21 cellular contexts compared by ENCODE assay signal in genomic region chr12:53011889-53012288, GRCh38. TPM values are rescaled to one million over a fixed set of nuclear protein-coding genes. Genes with fewer than 3 reads are reported as not detected.
DNase-seq lines count a peak whose midpoint lies in the region; ATAC-seq, FAIRE-seq and TF ChIP-seq lines count a peak whose summit lies in the region.
"Had no signal": no experiment of that assay in that cellular context is flagged by ENCODE, and none has a peak within 500 bp of the region (broad histone marks: within the 10 kb centered on the region; RNA-seq: fewer than 3 reads in every experiment).

No MANE protein-coding gene starts in this region.

- intact Hi-C loops in activated CD4-positive, alpha-beta T cell treated with anti-CD3 and anti-CD28 coated beads, Interleukin-2, amount 10 ng/mL, durations not matched to agents 24 days and 14 days (cut with micrococcal nuclease), result no loop called here
- intact Hi-C loops in K562 (cut with micrococcal nuclease), result no loop called here

- peaks cover 100% of the 10 kb centered on the region for H3K79me2 ChIP-seq in K562 (ENCODE audit: control insufficient read depth, insufficient read depth, low read length)
- peaks cover 26% of the 10 kb centered on the region for H3K79me2 ChIP-seq in trophoblast cell (ENCODE audit: control insufficient read depth, insufficient read depth, low read length, poor library complexity)

- H2BK12ac ChIP-seq in trophoblast cell (ENCODE audit: low read length), result no peak overlapping the region

- no peaks in the 10 kb centered on the region for H3K27me3 Mint-ChIP-seq in activated CD4-positive, alpha-beta T cell treated with anti-CD3 and anti-CD28 coated beads, Interleukin-2, amount 10 ng/mL, durations not matched to agents 24 days and 14 days
- H3K27me3 Mint-ChIP-seq: dendritic cell treated with granulocyte-macrophage colony-stimulating factor and Interleukin-4, amounts not matched to agents 40 ng/mL and 50 ng/mL, for 4 days; naive thymus-derived CD4-positive, alpha-beta T cell had no signal

- no peak overlapping the region for H3K4me3 Mint-ChIP-seq in activated CD4-positive, alpha-beta T cell treated with anti-CD3 and anti-CD28 coated beads, Interleukin-2, amount 10 ng/mL, durations not matched to agents 24 days and 14 days
- H3K4me3 Mint-ChIP-seq: dendritic cell treated with granulocyte-macrophage colony-stimulating factor and Interleukin-4, amounts not matched to agents 40 ng/mL and 50 ng/mL, for 4 days had no signal

- H2AK5ac ChIP-seq in trophoblast cell (ENCODE audit: low read length), result no peak overlapping the region

- H3K27ac Mint-ChIP-seq in activated CD4-positive, alpha-beta T cell treated with anti-CD3 and anti-CD28 coated beads, Interleukin-2, amount 10 ng/mL, durations not matched to agents 24 days and 14 days, result peak overlapping the region; percentile 14
- H3K27ac Mint-ChIP-seq: dendritic cell treated with granulocyte-macrophage colony-stimulating factor and Interleukin-4, amounts not matched to agents 40 ng/mL and 50 ng/mL, for 4 days had no signal

- POLR2A ChIA-PET in K562 (lab: Yijun Ruan, JAX), result interaction anchor here (2.1 kb wide), 1 partner anchor 12 kb away, joined by 6 read pairs; no protein-coding TSS in a partner anchor

- H3K9me3 ChIP-seq in HUES64 (ENCODE audit: insufficient read depth, low read depth, low read length) (no peaks in the 10 kb centered on the region), K562 (replicated peaks; ENCODE audit: control insufficient read depth, insufficient read depth, low read depth, low read length) (no peaks in the 10 kb centered on the region), trophoblast cell (ENCODE audit: insufficient read depth, low read depth, low read length) (no peaks in the 10 kb centered on the region)
- H3K9me3 ChIP-seq: BLaER1 treated with 17β-estradiol and CSF1 and Interleukin-3, amounts not matched to agents 10 nM and 100 nM; HAP-1; lower lobe of right lung had no signal

- no peaks in the 10 kb centered on the region for H3K9me3 Mint-ChIP-seq in activated CD4-positive, alpha-beta T cell treated with anti-CD3 and anti-CD28 coated beads, Interleukin-2, amount 10 ng/mL, durations not matched to agents 24 days and 14 days
- H3K9me3 Mint-ChIP-seq: dendritic cell treated with granulocyte-macrophage colony-stimulating factor and Interleukin-4, amounts not matched to agents 40 ng/mL and 50 ng/mL, for 4 days; naive thymus-derived CD4-positive, alpha-beta T cell had no signal

- H3K4ac ChIP-seq in trophoblast cell (ENCODE audit: low read depth, low read length), result peak overlapping the region; percentile 79

- H2BK120ac ChIP-seq in trophoblast cell (ENCODE audit: insufficient read depth, low read length, poor library complexity), result no peak overlapping the region

- no peak overlapping the region for H3K4me3 ChIP-seq in HUES64 (ENCODE audit: low read length)
- H3K4me3 ChIP-seq in K562, result no peak overlapping the region
- H3K4me3 ChIP-seq in trophoblast cell (ENCODE audit: low read depth, low read length), result no peak overlapping the region
- H3K4me3 ChIP-seq: BLaER1 treated with 17β-estradiol and CSF1 and Interleukin-3, amounts not matched to agents 10 nM and 100 nM; HAP-1; lower lobe of right lung had no signal

- H2AFZ ChIP-seq in K562 (ENCODE audit: low read depth, low read length) (no peak overlapping the region), trophoblast cell (ENCODE audit: insufficient read depth, low read length, poor library complexity) (no peak overlapping the region)

- H3K9me1 ChIP-seq in K562 (ENCODE audit: control insufficient read depth, insufficient read depth, low read length), result no peaks in the 10 kb centered on the region

- peaks cover 56% of the 10 kb centered on the region for H4K20me1 ChIP-seq in K562 (replicated peaks; ENCODE audit: control insufficient read depth, insufficient read depth, low read length)

- CTCF ChIA-PET in K562 (lab: Yijun Ruan, JAX; ENCODE audit: low intra/inter-chr PET ratio), result no interaction called here

- peaks cover 86% of the 10 kb centered on the region for H3K36me3 ChIP-seq in HUES64 (ENCODE audit: insufficient read depth, low read length)
- H3K36me3 ChIP-seq in K562 (ENCODE audit: control insufficient read depth, insufficient read depth, low read length), result peaks cover 92% of the 10 kb centered on the region
- H3K36me3 ChIP-seq in trophoblast cell (ENCODE audit: control insufficient read depth in 1 of 2, insufficient read depth in 2 of 2, low read length in 2 of 2), result peaks cover 18 to 22% of the 10 kb centered on the region in 2 experiments

- ATAC-seq in K562, result no peak
- ATAC-seq: lower lobe of right lung; naive thymus-derived CD4-positive, alpha-beta T cell had no signal

- H3K36me3 Mint-ChIP-seq in activated CD4-positive, alpha-beta T cell treated with anti-CD3 and anti-CD28 coated beads, Interleukin-2, amount 10 ng/mL, durations not matched to agents 24 days and 14 days (ENCODE audit: low read depth), result peaks cover 52% of the 10 kb centered on the region

- H3K27me3 ChIP-seq in HUES64 (ENCODE audit: insufficient read depth, low read length) (no peaks in the 10 kb centered on the region), K562 (ENCODE audit: control insufficient read depth in 2 of 2, insufficient read depth in 2 of 2, low read length in 2 of 2) (no peaks in the 10 kb centered on the region), trophoblast cell (ENCODE audit: insufficient read depth, low read length) (no peaks in the 10 kb centered on the region)
- H3K27me3 ChIP-seq: BLaER1 treated with 17β-estradiol and CSF1 and Interleukin-3, amounts not matched to agents 10 nM and 100 nM had no signal

- 0 out of 2 replicates have a peak overlapping the region, but pooled peaks have one; percentile 22 for H3K27ac ChIP-seq in HUES64 (ENCODE audit: low read depth, low read length)
- H3K27ac ChIP-seq in K562 (ENCODE audit: extremely low read depth, low read depth, low read length), result peak overlapping the region; percentile 27; the same call in 1 of the 3 replicates
- no peak overlapping the region for H3K27ac ChIP-seq in trophoblast cell (ENCODE audit: low read depth, low read length)
- H3K27ac ChIP-seq: BLaER1 treated with 17β-estradiol and CSF1 and Interleukin-3, amounts not matched to agents 10 nM and 100 nM; HL-60; KMS-11; lower lobe of right lung had no signal

- peaks cover 3% of the 10 kb centered on the region for H3K79me1 ChIP-seq in trophoblast cell (ENCODE audit: low read length)

- no peak overlapping the region for H4K12ac ChIP-seq in trophoblast cell (ENCODE audit: low read depth, low read length)

- H2BK5ac ChIP-seq in trophoblast cell (ENCODE audit: low read depth, low read length, poor library complexity), result no peak overlapping the region

- peaks cover 29% of the 10 kb centered on the region for H3K4me1 ChIP-seq in HUES64 (ENCODE audit: insufficient read depth, low read length)
- peaks cover 9 to 22% of the 10 kb centered on the region in 2 experiments; a peak in 2 of 5 replicates for H3K4me1 ChIP-seq in K562 (replicated peaks in 1 of 2; ENCODE audit: control insufficient read depth in 2 of 2, insufficient read depth in 2 of 2, low read length in 2 of 2)
- H3K4me1 ChIP-seq in trophoblast cell (ENCODE audit: control insufficient read depth in 1 of 2, insufficient read depth in 2 of 2, low read length in 2 of 2), result peaks cover 0 to 3% of the 10 kb centered on the region in 2 experiments

- TF ChIP-seq EP300 in K562 (IDR thresholded peaks at IDR 0.05; ENCODE audit: low read length), result no peak

- H4K8ac ChIP-seq in trophoblast cell (ENCODE audit: low read depth, low read length), result no peak overlapping the region

- TF ChIP-seq POLR2A in K562 (conservative IDR thresholded peaks at IDR 0.05), result no peak

- TF ChIP-seq CTCF in K562 (IDR thresholded peaks at IDR 0.05 in 2 of 3, conservative IDR thresholded peaks at IDR 0.05 in 1 of 3; ENCODE audit: insufficient read depth in 2 of 3, low read depth in 1 of 3, low read length in 3 of 3), result no peak

- TF ChIP-seq RAD21 in K562 (CRISPR knock-in tag; conservative IDR thresholded peaks at IDR 0.05 in 1 of 2, IDR thresholded peaks at IDR 0.05 in 1 of 2), result no peak

- FAIRE-seq in K562 (lab: Jason Lieb, UNC), result no peak
- FAIRE-seq: TTC549 had no signal

- H3K14ac ChIP-seq in trophoblast cell (ENCODE audit: low read length), result no peak overlapping the region

- no peak overlapping the region for H3K23ac ChIP-seq in trophoblast cell (ENCODE audit: low read length)

- H3K9ac ChIP-seq in HUES64 (ENCODE audit: low read depth, low read length) (no peak overlapping the region), K562 (ENCODE audit: insufficient read depth in 1 of 2, low read depth in 2 of 2, low read length in 2 of 2) (peak overlapping the region in 1 of 2 experiments; percentile 20; a peak in 1 of 4 replicates), trophoblast cell (ENCODE audit: low read length) (no peak overlapping the region)
- H3K9ac ChIP-seq: KMS-11 had no signal

- no peak overlapping the region for H4K91ac ChIP-seq in trophoblast cell (ENCODE audit: low read depth, low read length)

- no peak overlapping the region for H3K18ac ChIP-seq in trophoblast cell (ENCODE audit: low read length)

- in situ Hi-C loops in K562 (cut with MboI), result no loop called here

- H3K4me1 Mint-ChIP-seq in activated CD4-positive, alpha-beta T cell treated with anti-CD3 and anti-CD28 coated beads, Interleukin-2, amount 10 ng/mL, durations not matched to agents 24 days and 14 days, result peaks cover 39% of the 10 kb centered on the region

- 96% methylated on average over 3 of the region's 3 CpGs for WGBS in HUES64
- 58% methylated on average over 3 of the region's 3 CpGs for WGBS in K562 (ENCODE audit: insufficient coverage, low coverage, missing lambda C conversion rate)
- no CpG with 5 or more reads among the region's 3 CpGs for WGBS in trophoblast cell (ENCODE audit: extremely low coverage, insufficient coverage, insufficient read length)

- no peak for DNase-seq in activated CD4-positive, alpha-beta T cell treated with anti-CD3 and anti-CD28 coated beads, Interleukin-2, amount 10 ng/mL, durations not matched to agents 24 days and 14 days
- DNase-seq in activated CD4-positive, alpha-beta T cell treated with anti-CD3 and anti-CD28 coated beads, Interleukin-2, amount 50 U/mL, for 4 hours, result no peak
- DNase-seq in K562 (ENCODE audit: extremely low read depth in 1 of 4, low spot score in 3 of 4), result no peak
- no peak for DNase-seq in trophoblast cell
- DNase-seq in activated CD4-positive, CD25-positive, alpha-beta regulatory T cell (lab: John Stamatoyannopoulos, UW), result no peak
- no peak for DNase-seq in CD1c-positive myeloid dendritic cell (ENCODE audit: extremely low spot score)
- no peak for DNase-seq in SIG-M5 treated with dmso at 0.1 percent for 504 hours (lab: John Stamatoyannopoulos, UW; ENCODE audit: unreplicated experiment)
- DNase-seq: activated effector memory CD4-positive, alpha-beta T cell treated with Interleukin-2 at 50 U/mL for 16 hours; erythroblast; lower lobe of right lung; naive thymus-derived CD4-positive, alpha-beta T cell; NCI-H1092 treated with DMSO at 0.1 percent for 48 hours; RPMI8226; stimulated activated naive CD4-positive, alpha-beta T cell had no signal

- H3K4me2 ChIP-seq in K562 (ENCODE audit: insufficient read depth, low read length) (no peak overlapping the region), trophoblast cell (ENCODE audit: low read length) (no peak overlapping the region)
- H3K4me2 ChIP-seq: KMS-11 had no signal

- BruUV-seq in K562 (replicated peaks; lab: Mats Ljungman, UMichigan), result no TSS peak

RNA-seq across cellular contexts. Expression of gene EIF4B, which starts 5.6 kb away (rescaled TPM):
- 500 and 521 TPM in 2 replicates for total RNA-seq in activated CD4-positive, alpha-beta T cell treated with anti-CD3 and anti-CD28 coated beads, Interleukin-2, amount 10 ng/mL, durations not matched to agents 24 days and 14 days
- polyA plus RNA-seq in HUES64 (2013, experiment 1 of 2), result 342 TPM
- polyA plus RNA-seq in HUES64 (2013, experiment 2 of 2), result 381 TPM
- total RNA-seq in K562 (2011; cell fraction: chromatin; rRNA removed; ENCODE audit: low replicate concordance), result 260 and 374 TPM in 2 replicates
- 137 and 149 TPM in 2 replicates for total RNA-seq in K562 (2011; cell fraction: nucleolus; rRNA removed)
- total RNA-seq in K562 (2011; cell fraction: nucleoplasm; rRNA removed), result 211 and 264 TPM in 2 replicates
- 617 and 636 TPM in 2 replicates for total RNA-seq in K562 (2014; rRNA removed)
- 669 and 710 TPM in 2 replicates for total RNA-seq in K562 (2014; rRNA removed; fragmentation: Illumina TruSeq; extraction: Trizol)
- 624 and 636 TPM in 2 replicates for total RNA-seq in K562 (2015; rRNA removed; fragmentation: Illumina TruSeq; extraction: Trizol)
- total RNA-seq in K562 (2021), result 535 and 617 TPM in 2 replicates
- polyA plus RNA-seq in K562 (2011; rRNA removed), result 489 and 497 TPM in 2 replicates
- polyA plus RNA-seq in K562 (2011; cell fraction: cytosol; rRNA removed), result 278 and 542 TPM in 2 replicates
- 180 and 236 TPM in 2 replicates for polyA plus RNA-seq in K562 (2011; cell fraction: nucleus; rRNA removed)
- 383 and 523 TPM in 2 replicates for polyA plus RNA-seq in K562 (2012)
- 552 and 578 TPM in 2 replicates for polyA plus RNA-seq in K562 (2014; fragmentation: Illumina TruSeq; extraction: Trizol)
- 100 to 1,000 TPM; 138 to 150 TPM for polyA plus RNA-seq in K562 (2014; fragmentation: Nextera tagmentation; extraction: Ambion mirVana)
- 312 and 317 TPM in 2 replicates for polyA plus RNA-seq in K562 (2014; rRNA removed)
- 1,377 and 1,493 TPM in 2 replicates for polyA minus RNA-seq in K562 (2011; rRNA and poly(A)+ RNA removed)
- 466 and 538 TPM in 2 replicates for polyA minus RNA-seq in K562 (2011; cell fraction: cytosol; rRNA and poly(A)+ RNA removed)
- 102 and 253 TPM in 2 replicates for polyA minus RNA-seq in K562 (2011; cell fraction: nucleus; rRNA and poly(A)+ RNA removed)
- polyA plus RNA-seq in trophoblast cell (2013), result 342 and 356 TPM in 2 replicates

RNA-seq across cellular contexts. Expression of gene TNS2, which starts 38.0 kb away (rescaled TPM):
- 1.8 and 2.3 TPM in 2 replicates for total RNA-seq in activated CD4-positive, alpha-beta T cell treated with anti-CD3 and anti-CD28 coated beads, Interleukin-2, amount 10 ng/mL, durations not matched to agents 24 days and 14 days
- 4.4 TPM for polyA plus RNA-seq in HUES64 (2013, experiment 1 of 2)
- polyA plus RNA-seq in HUES64 (2013, experiment 2 of 2), result 9.8 TPM
- 7.1 and 23.0 TPM in 2 replicates for total RNA-seq in K562 (2011; cell fraction: chromatin; rRNA removed; ENCODE audit: low replicate concordance)
- 8.0 and 14.7 TPM in 2 replicates for total RNA-seq in K562 (2011; cell fraction: nucleolus; rRNA removed)
- total RNA-seq in K562 (2011; cell fraction: nucleoplasm; rRNA removed), result 8.0 and 11.1 TPM in 2 replicates
- total RNA-seq in K562 (2014; rRNA removed) (1.2 and 1.3 TPM in 2 replicates), K562 (2014; rRNA removed; fragmentation: Illumina TruSeq; extraction: Trizol) (0.41 and 0.73 TPM in 2 replicates), K562 (2015; rRNA removed; fragmentation: Illumina TruSeq; extraction: Trizol) (0.65 and 0.79 TPM in 2 replicates), K562 (2021) (2.8 and 3.1 TPM in 2 replicates)
- polyA plus RNA-seq in K562 (2011; rRNA removed) (1.3 and 1.7 TPM in 2 replicates), K562 (2014; fragmentation: Illumina TruSeq; extraction: Trizol) (1.4 and 1.6 TPM in 2 replicates), K562 (2014; fragmentation: Nextera tagmentation; extraction: Ambion mirVana) (under 1 TPM in 1 of 2 experiments, not detected in 1; 0.28 TPM), K562 (2014; rRNA removed) (1.0 and 2.8 TPM in 2 replicates)
- 0.91 and 1.3 TPM in 2 replicates for polyA plus RNA-seq in K562 (2011; cell fraction: cytosol; rRNA removed)
- polyA plus RNA-seq in K562 (2011; cell fraction: nucleus; rRNA removed), result 7.6 and 16.8 TPM in 2 replicates
- polyA plus RNA-seq in K562 (2012), result 1.5 and 2.8 TPM in 2 replicates
- 2.3 and 2.9 TPM in 2 replicates for polyA minus RNA-seq in K562 (2011; rRNA and poly(A)+ RNA removed)
- polyA minus RNA-seq in K562 (2011; cell fraction: cytosol; rRNA and poly(A)+ RNA removed), result 4.6 and 4.9 TPM in 2 replicates
- 9.4 and 13.6 TPM in 2 replicates for polyA minus RNA-seq in K562 (2011; cell fraction: nucleus; rRNA and poly(A)+ RNA removed)
- 2.8 and 5.7 TPM in 2 replicates for polyA plus RNA-seq in trophoblast cell (2013)
